8 cellular contexts compared by ENCODE assay signal in the genomic region with DNA sequence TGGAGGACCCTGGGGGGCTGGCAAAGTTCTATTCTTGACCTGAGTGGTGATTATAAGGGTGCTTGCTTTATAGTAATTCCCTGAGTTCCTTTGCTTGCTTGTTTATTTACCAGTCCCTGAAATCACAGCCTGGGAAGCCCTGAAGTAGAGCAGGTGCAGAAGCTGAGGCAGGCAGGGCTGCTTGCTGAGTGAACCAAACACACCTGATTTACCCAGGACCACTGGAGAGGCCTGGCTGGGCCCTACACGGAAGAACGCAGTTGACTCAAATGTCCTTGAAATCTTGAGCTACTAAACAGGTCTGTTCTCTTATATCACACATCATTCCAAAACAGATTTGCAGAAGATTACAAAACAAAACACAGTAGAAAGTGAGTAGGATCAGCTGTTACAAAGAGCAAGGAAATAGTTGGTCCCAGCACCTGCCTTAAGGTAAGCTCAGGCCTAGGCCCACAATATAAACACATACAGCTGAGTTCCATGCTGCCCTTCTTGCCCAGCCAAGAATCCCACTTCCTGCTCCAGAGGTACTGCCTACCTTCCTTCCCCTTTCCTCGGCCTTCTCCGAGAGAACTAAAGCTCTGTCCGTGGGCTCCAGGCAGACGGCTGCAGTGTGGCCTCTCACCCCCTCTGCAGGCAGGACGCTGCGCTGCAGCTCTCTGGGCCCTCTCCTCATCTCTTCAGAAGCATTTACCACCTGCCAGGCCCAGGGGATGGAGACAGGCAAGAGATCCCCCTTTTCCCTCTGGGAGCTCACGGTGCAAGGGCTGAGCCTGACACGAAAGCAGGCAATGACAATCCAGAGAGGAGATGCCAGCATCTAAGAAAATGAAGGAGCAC. TPM values are rescaled to one million over a fixed set of nuclear protein-coding genes. Genes with fewer than 3 reads are reported as not detected.
DNase-seq lines count a peak whose midpoint lies in the region; ATAC-seq, FAIRE-seq and TF ChIP-seq lines count a peak whose summit lies in the region.

No MANE protein-coding gene starts in this region.

- H3K9me3 ChIP-seq in A549, result no peaks in the 10 kb centered on the region

- H3K4me1 ChIP-seq in A549, result peaks cover 30% of the 10 kb centered on the region

- no peak for TF ChIP-seq EP300 in A549 (IDR thresholded peaks at IDR 0.05)

- TF ChIP-seq POLR2A in A549 (IDR thresholded peaks at IDR 0.05; ENCODE audit: low read length), result no peak

- peak; percentile 68 to 74 for DNase-seq in A549 (ENCODE audit: low read depth in 1 of 2, low spot score in 1 of 2)
- DNase-seq in NCI-H345 treated with DMSO at 0.1 percent for 48 hours (lab: John Stamatoyannopoulos, UW; ENCODE audit: unreplicated experiment), result peak; percentile 95
- DNase-seq in activated CD4-positive, alpha-beta T cell treated with anti-CD3 and anti-CD28 coated beads for 24 hours (ENCODE audit: low read depth in 2 of 2), result peak; percentile 53 to 64
- DNase-seq in cerebellum (ENCODE audit: low spot score), result peak; percentile 86
- peak; percentile 66 for DNase-seq in left lobe of liver (ENCODE audit: low spot score)
- peak; percentile 16 to 63 (median 34) for DNase-seq in stimulated activated CD4-positive, alpha-beta T cell treated with anti-CD3 and anti-CD28 coated beads, TNF-alpha, amount 100 ng/mL, for 1 hour (ENCODE audit: low read depth in 3 of 3, low spot score in 1 of 3)

- H3K27ac ChIP-seq in A549, result peak overlapping the region in 1 of 2 experiments; percentile 83; a peak in 4 of 6 replicates

- POLR2A ChIA-PET in A549 (lab: Yijun Ruan, JAX), result interaction anchor here (0.6 to 1.5 kb wide), 8 partner anchors 122 to 455 kb away, joined by 3 to 12 read pairs (median 4); partner anchors contain the start of genes IPO7, RPL27A, TMEM9B and TRIM66

- ATAC-seq in A549, result peak; percentile 89 to 95
- ATAC-seq in GM18858 (IDR thresholded peaks at IDR 0.05; ENCODE audit: unreplicated experiment), result peak; percentile 66
- ATAC-seq in HG03135 (IDR thresholded peaks at IDR 0.05; ENCODE audit: unreplicated experiment), result peak; percentile 92
- peak; percentile 92 for ATAC-seq in left lobe of liver

- H3K4me2 ChIP-seq in A549, result peak overlapping the region; percentile 54

- peak; percentile 84 for TF ChIP-seq CTCF in A549 (IDR thresholded peaks at IDR 0.05)

- peak; percentile 86 to 87 for TF ChIP-seq RAD21 in A549 (conservative IDR thresholded peaks at IDR 0.05 in 1 of 2, IDR thresholded peaks at IDR 0.05 in 1 of 2)

- 23% methylated on average over 9 of the region's 10 CpGs for WGBS in A549 (ENCODE audit: missing lambda C conversion rate)

- CTCF ChIA-PET in A549 (lab: Yijun Ruan, JAX), result interaction anchor here (0.5 to 9.0 kb wide), 60 partner anchors 8 to 628 kb away, joined by 3 to 160 read pairs (median 5); partner anchors contain the start of genes NRIP3, SCUBE2 and TMEM9B

- peak; percentile 88 for FAIRE-seq in A549 (lab: Jason Lieb, UNC)

- H3K4me3 ChIP-seq in A549, result no peak overlapping the region

TF ChIP-seq in A549, 52 proteins besides CTCF, POLR2A, EP300 and RAD21:
- TF ChIP-seq ESRRA (IDR thresholded peaks at IDR 0.05; ENCODE audit: borderline replicate concordance, low read length) (no peak), SMC3 (IDR thresholded peaks at IDR 0.05) (peak; percentile 62)

RNA-seq across cellular contexts. Expression of gene SCUBE2, which starts 46.1 kb away (rescaled TPM):
- polyA plus RNA-seq in A549 (2011; rRNA removed) (0.63 and 1.4 TPM in 2 replicates), A549 (2017; fragmentation: RNase III; extraction: RNeasy Plus Mini Kit Qiagen cat#74134 plus additional on column Dnase treatment) (0.21 to 0.49 TPM (median 0.45 TPM) in 3 replicates)
- polyA plus RNA-seq in A549 (2012; cell fraction: cytosol; rRNA removed), result 0.26 TPM in 2 replicates
- 0.29 and 0.36 TPM in 2 replicates for polyA plus RNA-seq in A549 (2012; cell fraction: nucleus; rRNA removed)
- polyA minus RNA-seq in A549 (2011; rRNA and poly(A)+ RNA removed), result 1.3 TPM in 2 replicates
- total RNA-seq in cerebellum (26.9 TPM), left lobe of liver (0.65 TPM)

Comparison
In these comparisons a context has a peak if more than half of its experiments do, and no peak if none do; other contexts are left out.
1. DNase-seq: peak in every context shown above with its lines; median percentile 95 in NCI-H345 treated with DMSO at 0.1 percent for 48 hours; 86 in cerebellum; 71 in A549; 66 in left lobe of liver; 58 in activated CD4-positive, alpha-beta T cell treated with anti-CD3 and anti-CD28 coated beads for 24 hours; 34 in stimulated activated CD4-positive, alpha-beta T cell treated with anti-CD3 and anti-CD28 coated beads, TNF-alpha, amount 100 ng/mL, for 1 hour.
2. RNA of gene SCUBE2, which starts 46.1 kb away (total RNA-seq): 26.9 TPM in cerebellum (single experiment); 0.65 TPM in left lobe of liver (single experiment); every median in the first group is over 10 times any median in the second.
3. Peak in every context shown above with its lines, with median percentiles within 50 percentile points of each other: ATAC-seq.